11 cellular contexts compared by ENCODE assay signal in the genomic region with DNA sequence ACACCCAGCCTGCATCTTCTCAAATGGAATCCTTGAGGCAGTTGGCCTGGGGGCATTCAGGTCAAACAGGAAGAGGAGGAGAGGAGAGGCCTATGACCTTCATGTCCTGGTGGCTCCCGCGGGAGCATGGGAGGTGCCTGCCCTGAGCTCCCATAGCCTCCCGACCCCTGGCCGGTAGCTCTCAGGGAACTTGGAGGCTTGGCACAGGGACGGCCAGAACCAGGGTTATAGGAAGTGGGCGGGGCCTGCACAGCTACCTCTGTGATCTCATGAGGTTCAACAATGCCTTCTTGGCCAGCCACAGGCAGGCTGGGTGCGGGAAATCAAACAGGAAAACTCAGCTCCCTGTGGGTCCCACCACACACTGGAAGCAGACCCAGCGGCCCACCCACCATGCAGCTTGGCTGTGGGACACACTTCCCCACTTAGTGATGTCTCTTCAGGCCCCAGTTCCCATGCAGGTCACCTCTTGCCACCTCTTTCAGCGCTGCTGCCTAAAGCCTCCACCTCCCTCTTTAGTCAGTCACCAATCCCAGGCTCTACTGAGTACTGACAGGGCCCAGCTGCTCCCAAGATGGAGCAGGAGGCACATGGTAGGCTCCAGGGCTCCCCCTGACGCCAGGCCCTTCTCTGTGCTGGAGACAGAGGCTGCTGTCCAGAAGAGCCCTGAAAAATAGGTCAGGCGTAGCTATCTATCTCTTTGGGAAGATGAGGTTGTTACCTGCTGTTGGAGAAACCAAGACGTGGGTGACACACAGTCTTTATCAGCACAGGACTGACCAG. TPM values are rescaled to one million over a fixed set of nuclear protein-coding genes. Genes with fewer than 3 reads are reported as not detected.
DNase-seq lines count a peak whose midpoint lies in the region; ATAC-seq, FAIRE-seq and TF ChIP-seq lines count a peak whose summit lies in the region.
"Had no signal": no experiment of that assay in that cellular context is flagged by ENCODE, and none has a peak within 500 bp of the region (broad histone marks: within the 10 kb centered on the region; RNA-seq: fewer than 3 reads in every experiment).

TSS of gene SLFNL1 (minus strand) at position 200 of the 783 bp plus-strand sequence. CDS start 1,065 bp downstream, outside the sequence.

- no peak for DNase-seq in CD4-positive, CD25-positive, alpha-beta regulatory T cell
- DNase-seq in HFF-Myc (ENCODE audit: extremely low read depth, low read depth) (no peak), K562 (ENCODE audit: extremely low read depth in 1 of 4, low spot score in 3 of 4) (peak in 3 of 4 experiments; percentile 35 to 43 (median 37)), HepG2 (ENCODE audit: low spot score) (no peak), ascending aorta (ENCODE audit: low spot score in 2 of 2) (no peak), head of caudate nucleus (no peak)

- peaks cover 4% of the 10 kb centered on the region for H3K9me1 ChIP-seq in K562 (ENCODE audit: control insufficient read depth, insufficient read depth, low read length)

- H3K4me1 Mint-ChIP-seq in CD4-positive, CD25-positive, alpha-beta regulatory T cell: peaks cover 0 to 14% (median 8%) of the 10 kb centered on the region in 4 donors

- POLR2A ChIA-PET in K562 (lab: Yijun Ruan, JAX): interaction anchor here (0.6 to 2.3 kb wide), 7 partner anchors 9 to 221 kb away, joined by 3 to 9 read pairs (median 4); partner anchors contain the start of gene CTPS1
- POLR2A ChIA-PET in HepG2 (lab: Yijun Ruan, JAX): interaction anchor here (1.3 to 1.7 kb wide), 3 partner anchors 10 to 42 kb away, joined by 3 to 5 read pairs (median 3); partner anchors contain the start of gene CTPS1

- peak; percentile 62; the same call in 1 of the 2 replicates for TF ChIP-seq POLR2A in K562 (conservative IDR thresholded peaks at IDR 0.05)
- no peak for TF ChIP-seq POLR2A in HepG2 (IDR thresholded peaks at IDR 0.05; ENCODE audit: insufficient read depth in 1 of 2, low read depth in 2 of 2, low read length in 2 of 2)

- H4K20me1 ChIP-seq in K562 (replicated peaks; ENCODE audit: control insufficient read depth, insufficient read depth, low read length) (peaks cover 5% of the 10 kb centered on the region; the same call in 1 of the 2 replicates), HepG2 (ENCODE audit: insufficient read depth, low read length) (no peaks in the 10 kb centered on the region; the same call in 1 of the 2 replicates)

- H3K4me2 ChIP-seq in K562 (ENCODE audit: insufficient read depth, low read length) (no peak within 1 kb of the TSS), HepG2 (ENCODE audit: low read depth, low read length) (peak within 1 kb of the TSS; percentile 5; the same call in 1 of the 2 replicates)

- no peaks in the 10 kb centered on the region for H3K27me3 Mint-ChIP-seq in CD4-positive, CD25-positive, alpha-beta regulatory T cell

- peaks cover 3% of the 10 kb centered on the region for H3K36me3 ChIP-seq in CD4-positive, CD25-positive, alpha-beta regulatory T cell (ENCODE audit: control insufficient read depth, insufficient read depth, low read length)
- H3K36me3 ChIP-seq in K562 (ENCODE audit: control insufficient read depth, insufficient read depth, low read length) (peaks cover 35% of the 10 kb centered on the region; the same call in 1 of the 3 replicates), HepG2 (replicated peaks in 1 of 2; ENCODE audit: control insufficient read depth in 1 of 2, insufficient read depth in 2 of 2, low read length in 2 of 2) (peaks cover 0 to 8% of the 10 kb centered on the region in 2 experiments; a peak in 4 of 5 replicates), ascending aorta (peaks cover 14 to 41% of the 10 kb centered on the region in 2 donors)

- intact Hi-C loops in K562 (cut with micrococcal nuclease): no loop called here
- intact Hi-C loops in HepG2 (cut with micrococcal nuclease; ENCODE audit: unreplicated experiment): no loop called here
- intact Hi-C loops in ascending aorta (cut with DNase I): no loop called here
- intact Hi-C loops in head of caudate nucleus (cut with DNase I): no loop called here

- ATAC-seq in CD4-positive, CD25-positive, alpha-beta regulatory T cell (ENCODE audit: low read depth in 2 of 2): no peak
- ATAC-seq in K562: peak; percentile 42
- ATAC-seq in HepG2: peak; percentile 15
- ATAC-seq in GM18519 (IDR thresholded peaks at IDR 0.05; ENCODE audit: low FRiP score, unreplicated experiment): no peak
- ATAC-seq in GM21786 (IDR thresholded peaks at IDR 0.05; ENCODE audit: unreplicated experiment): no peak

- H3K9me3 Mint-ChIP-seq in CD4-positive, CD25-positive, alpha-beta regulatory T cell: no peaks in the 10 kb centered on the region

- CTCF ChIA-PET in K562 (lab: Yijun Ruan, JAX; ENCODE audit: low intra/inter-chr PET ratio) (no interaction called here), HepG2 (lab: Yijun Ruan, JAX; ENCODE audit: low intra/inter-chr PET ratio, low total read pairs) (no interaction called here)

- H3K79me2 ChIP-seq in K562 (ENCODE audit: control insufficient read depth, insufficient read depth, low read length): no peaks in the 10 kb centered on the region
- H3K79me2 ChIP-seq in HepG2 (ENCODE audit: insufficient read depth, low read length): no peaks in the 10 kb centered on the region
- H3K79me2 ChIP-seq: parathyroid adenoma had no signal

- TF ChIP-seq RAD21 in K562 (CRISPR knock-in tag; conservative IDR thresholded peaks at IDR 0.05 in 1 of 2, IDR thresholded peaks at IDR 0.05 in 1 of 2): no peak
- no peak for TF ChIP-seq RAD21 in HepG2 (CRISPR knock-in tag; IDR thresholded peaks at IDR 0.05)

- TF ChIP-seq EP300 in K562 (IDR thresholded peaks at IDR 0.05; ENCODE audit: low read length) (no peak), HepG2 (IDR thresholded peaks at IDR 0.05; ENCODE audit: low read depth in 2 of 2, low read length in 2 of 2) (no peak), HepG2 (CRISPR knock-in tag; IDR thresholded peaks at IDR 0.05; ENCODE audit: borderline replicate concordance) (no peak)

- no peaks in the 10 kb centered on the region for H3K27me3 ChIP-seq in CD4-positive, CD25-positive, alpha-beta regulatory T cell (ENCODE audit: control insufficient read depth, insufficient read depth, low read length)
- H3K27me3 ChIP-seq in K562 (ENCODE audit: control insufficient read depth in 2 of 2, insufficient read depth in 2 of 2, low read length in 2 of 2): no peaks in the 10 kb centered on the region
- H3K27me3 ChIP-seq in HepG2 (ENCODE audit: control insufficient read depth in 1 of 2, insufficient read depth in 2 of 2, low read length in 2 of 2): no peaks in the 10 kb centered on the region
- H3K27me3 ChIP-seq in ascending aorta: no peaks in the 10 kb centered on the region
- H3K27me3 ChIP-seq: SJSA1 had no signal

- no peak within 1 kb of the TSS for H3K4me3 ChIP-seq in CD4-positive, CD25-positive, alpha-beta regulatory T cell (ENCODE audit: low read depth, low read length)
- H3K4me3 ChIP-seq in HFF-Myc (replicated peaks; ENCODE audit: low read depth, low read length) (no peak within 1 kb of the TSS), K562 (no peak within 1 kb of the TSS), HepG2 (replicated peaks in 1 of 3; ENCODE audit: insufficient read depth in 1 of 3, low read depth in 2 of 3, low read length in 3 of 3) (no peak within 1 kb of the TSS), ascending aorta (no peak within 1 kb of the TSS)
- H3K4me3 ChIP-seq: SJSA1 had no signal

- peak within 1 kb of the TSS; percentile 36 to 69 (median 54) for H3K27ac Mint-ChIP-seq in CD4-positive, CD25-positive, alpha-beta regulatory T cell

- BruUV-seq in K562 (replicated peaks; lab: Mats Ljungman, UMichigan): no TSS peak
- BruUV-seq in HepG2 (replicated peaks; lab: Mats Ljungman, UMichigan): no TSS peak

- no peak within 1 kb of the TSS for H2AFZ ChIP-seq in K562 (ENCODE audit: low read depth, low read length)
- H2AFZ ChIP-seq in HepG2 (ENCODE audit: low read length): no peak within 1 kb of the TSS
- H2AFZ ChIP-seq: parathyroid adenoma had no signal

- peak; percentile 15 for TF ChIP-seq CTCF in HFF-Myc (IDR thresholded peaks at IDR 0.05; ENCODE audit: low read depth, low read length, missing control alignments)
- peak in 2 of 3 experiments; percentile 5 to 12; a peak in 1 of 6 replicates for TF ChIP-seq CTCF in K562 (IDR thresholded peaks at IDR 0.05 in 2 of 3, conservative IDR thresholded peaks at IDR 0.05 in 1 of 3; ENCODE audit: insufficient read depth in 2 of 3, low read depth in 1 of 3, low read length in 3 of 3)
- TF ChIP-seq CTCF in HepG2 (CRISPR knock-in tag; IDR thresholded peaks at IDR 0.05): no peak
- no peak for TF ChIP-seq CTCF in ascending aorta (IDR thresholded peaks at IDR 0.05)

- H3K9ac ChIP-seq in K562 (ENCODE audit: insufficient read depth in 1 of 2, low read depth in 2 of 2, low read length in 2 of 2): peak within 1 kb of the TSS in 1 of 2 experiments; percentile 71; a peak in 2 of 4 replicates
- H3K9ac ChIP-seq in HepG2 (ENCODE audit: insufficient read depth, low read depth, low read length): no peak within 1 kb of the TSS; the same call in 1 of the 2 replicates
- H3K9ac ChIP-seq: parathyroid adenoma had no signal

- no peaks in the 10 kb centered on the region for H3K4me1 ChIP-seq in CD4-positive, CD25-positive, alpha-beta regulatory T cell (ENCODE audit: control insufficient read depth, insufficient read depth, low read length, poor library complexity, severe bottlenecking)
- H3K4me1 ChIP-seq in K562 (replicated peaks in 1 of 2; ENCODE audit: control insufficient read depth in 2 of 2, insufficient read depth in 2 of 2, low read length in 2 of 2): peaks cover 0 to 25% of the 10 kb centered on the region in 2 experiments; a peak in 2 of 5 replicates
- H3K4me1 ChIP-seq in HepG2 (ENCODE audit: insufficient read depth, low read length): peaks cover 15% of the 10 kb centered on the region
- H3K4me1 ChIP-seq in ascending aorta: peaks cover 0 to 3% of the 10 kb centered on the region in 2 donors

- WGBS in K562 (ENCODE audit: insufficient coverage, low coverage, missing lambda C conversion rate): 46% methylated on average over 11 of the region's 12 CpGs
- WGBS in HepG2 (ENCODE audit: low lambda C conversion rate): 64% methylated on average over 8 of the region's 12 CpGs

- peaks cover 9% of the 10 kb centered on the region for H3K36me3 Mint-ChIP-seq in CD4-positive, CD25-positive, alpha-beta regulatory T cell

- no peak within 1 kb of the TSS for H3K4me3 Mint-ChIP-seq in CD4-positive, CD25-positive, alpha-beta regulatory T cell

- no peak within 1 kb of the TSS for H3K27ac ChIP-seq in CD4-positive, CD25-positive, alpha-beta regulatory T cell (ENCODE audit: insufficient read depth, low read length, poor library complexity, severe bottlenecking)
- H3K27ac ChIP-seq in K562 (ENCODE audit: extremely low read depth, low read depth, low read length) (no peak within 1 kb of the TSS), HepG2 (ENCODE audit: extremely low read length, insufficient read depth, low read length) (no peak within 1 kb of the TSS), ascending aorta (peak within 1 kb of the TSS in 1 of 2 donors; percentile 36)
- H3K27ac ChIP-seq: parathyroid adenoma, SJSA1 had no signal

- in situ Hi-C loops in K562 (cut with MboI) (no loop called here), HepG2 (cut with HindIII; ENCODE audit: extremely low pct_ligation_motif_present, low pct_unique_long_range_greater_than_20kb) (no loop called here)

- H3K9me3 ChIP-seq in CD4-positive, CD25-positive, alpha-beta regulatory T cell (ENCODE audit: control insufficient read depth in 2 of 2, low read length in 2 of 2): no peaks in the 10 kb centered on the region
- H3K9me3 ChIP-seq in K562 (replicated peaks; ENCODE audit: control insufficient read depth, insufficient read depth, low read depth, low read length) (no peaks in the 10 kb centered on the region), HepG2 (ENCODE audit: low read length) (no peaks in the 10 kb centered on the region), ascending aorta (no peaks in the 10 kb centered on the region)
- H3K9me3 ChIP-seq: SJSA1 had no signal

- FAIRE-seq in K562 (lab: Jason Lieb, UNC) (no peak), HepG2 (lab: Jason Lieb, UNC) (no peak)
- FAIRE-seq: H54 had no signal

RNA-seq across cellular contexts. Expression of gene SLFNL1, which starts in this region (rescaled TPM):
- 0.30 TPM for total RNA-seq in CD4-positive, CD25-positive, alpha-beta regulatory T cell
- under 1 TPM in 3 of 4 donors, not detected in 1; 0.07 to 0.41 (median 0.38) TPM for polyA plus RNA-seq in CD4-positive, CD25-positive, alpha-beta regulatory T cell
- 0.58 and 1.4 TPM in 2 replicates for total RNA-seq in K562 (2011; cell fraction: chromatin; rRNA removed; ENCODE audit: low replicate concordance)
- 0.66 and 1.2 TPM in 2 replicates for total RNA-seq in K562 (2011; cell fraction: nucleolus; rRNA removed)
- 0.31 and 0.51 TPM in 2 replicates for total RNA-seq in K562 (2011; cell fraction: nucleoplasm; rRNA removed)
- total RNA-seq in K562 (2014; rRNA removed): 0.05 and 0.29 TPM in 2 replicates
- 0.03 TPM in 1 of 2 replicates, not detected in the other for total RNA-seq in K562 (2014; rRNA removed; fragmentation: Illumina TruSeq; extraction: Trizol)
- 0.08 and 0.14 TPM in 2 replicates for total RNA-seq in K562 (2015; rRNA removed; fragmentation: Illumina TruSeq; extraction: Trizol)
- total RNA-seq in K562 (2021): 0.07 TPM in 1 of 2 replicates, not detected in the other
- 0.01 TPM in 1 of 2 replicates, not detected in the other for polyA plus RNA-seq in K562 (2011; rRNA removed)
- polyA plus RNA-seq in K562 (2011; cell fraction: cytosol; rRNA removed): not detected in 2 replicates
- 0.10 and 0.13 TPM in 2 replicates for polyA plus RNA-seq in K562 (2011; cell fraction: nucleus; rRNA removed)
- 0.25 and 0.47 TPM in 2 replicates for polyA plus RNA-seq in K562 (2012)
- polyA plus RNA-seq in K562 (2014; fragmentation: Illumina TruSeq; extraction: Trizol): 0.03 TPM in 1 of 2 replicates, not detected in the other
- not detected for polyA plus RNA-seq in K562 (2014; fragmentation: Nextera tagmentation; extraction: Ambion mirVana)
- 0.05 and 0.12 TPM in 2 replicates for polyA plus RNA-seq in K562 (2014; rRNA removed)
- polyA minus RNA-seq in K562 (2011; rRNA and poly(A)+ RNA removed): 0.14 and 0.15 TPM in 2 replicates
- not detected in 2 replicates for polyA minus RNA-seq in K562 (2011; cell fraction: cytosol; rRNA and poly(A)+ RNA removed)
- 0.40 and 0.44 TPM in 2 replicates for polyA minus RNA-seq in K562 (2011; cell fraction: nucleus; rRNA and poly(A)+ RNA removed)
- total RNA-seq in HepG2 (2016; rRNA removed; fragmentation: Illumina TruSeq; extraction: Trizol): 0.07 TPM in 1 of 2 replicates, not detected in the other
- not detected in 2 replicates for total RNA-seq in HepG2 (2016; cell fraction: cytosol; rRNA removed; fragmentation: Illumina TruSeq; extraction: Trizol; ENCODE audit: low read depth)
- total RNA-seq in HepG2 (2016; cell fraction: insoluble cytoplasmic fraction; rRNA removed; fragmentation: Illumina TruSeq; extraction: Trizol): 0.19 TPM in 1 of 2 replicates, not detected in the other
- total RNA-seq in HepG2 (2016; cell fraction: membrane; rRNA removed; fragmentation: Illumina TruSeq; extraction: Trizol): 0.09 TPM in 1 of 2 replicates, not detected in the other
- 0.31 and 0.50 TPM in 2 replicates for total RNA-seq in HepG2 (2016; cell fraction: nucleus; rRNA removed; fragmentation: Illumina TruSeq; extraction: Trizol)
- 0.18 and 0.20 TPM in 2 replicates for polyA plus RNA-seq in HepG2 (2011; rRNA removed)
- polyA plus RNA-seq in HepG2 (2011; cell fraction: cytosol; rRNA removed): 0.05 and 0.08 TPM in 2 replicates
- polyA plus RNA-seq in HepG2 (2011; cell fraction: nucleus; rRNA removed): 1.2 and 1.7 TPM in 2 replicates
- polyA plus RNA-seq in HepG2 (2012): 0.44 and 0.65 TPM in 2 replicates
- polyA plus RNA-seq in HepG2 (2016; cell fraction: cytosol; fragmentation: Illumina TruSeq; extraction: Trizol; ENCODE audit: low read depth): not detected in 2 replicates
- not detected in 2 replicates for polyA plus RNA-seq in HepG2 (2016; cell fraction: insoluble cytoplasmic fraction; fragmentation: Illumina TruSeq; extraction: Trizol; ENCODE audit: low read depth)
- not detected in 2 replicates for polyA plus RNA-seq in HepG2 (2016; cell fraction: membrane; fragmentation: Illumina TruSeq; extraction: Trizol; ENCODE audit: low read depth)
- polyA plus RNA-seq in HepG2 (2016; cell fraction: nucleus; fragmentation: Illumina TruSeq; extraction: Trizol; ENCODE audit: insufficient read depth, low read depth): 0.60 and 0.71 TPM in 2 replicates
- polyA minus RNA-seq in HepG2 (2011; rRNA and poly(A)+ RNA removed; ENCODE audit: low replicate concordance): 0.37 and 1.3 TPM in 2 replicates
- polyA minus RNA-seq in HepG2 (2011; cell fraction: cytosol; rRNA and poly(A)+ RNA removed): not detected in 2 replicates
- 2.1 and 2.4 TPM in 2 replicates for polyA minus RNA-seq in HepG2 (2011; cell fraction: nucleus; rRNA and poly(A)+ RNA removed)
- not detected for total RNA-seq in ascending aorta

Comparison
In these comparisons a context has a peak if more than half of its experiments do, and no peak if none do; other contexts are left out.
1. ATAC-seq: peak in K562 (single experiment) and HepG2 (single experiment); none in CD4-positive, CD25-positive, alpha-beta regulatory T cell (0 of 2), GM18519 (single experiment) and GM21786 (single experiment).
2. DNase-seq: peak in K562 (3 of 4); none in CD4-positive, CD25-positive, alpha-beta regulatory T cell (0 of 3), HFF-Myc (single experiment), HepG2 (single experiment), ascending aorta (0 of 2) and head of caudate nucleus (0 of 42).
3. CTCF ChIP-seq: peak in HFF-Myc (single experiment) and K562 (2 of 3); none in HepG2 (single experiment) and ascending aorta (0 of 3).